10 cellular contexts compared by ENCODE assay signal in the genomic region with DNA sequence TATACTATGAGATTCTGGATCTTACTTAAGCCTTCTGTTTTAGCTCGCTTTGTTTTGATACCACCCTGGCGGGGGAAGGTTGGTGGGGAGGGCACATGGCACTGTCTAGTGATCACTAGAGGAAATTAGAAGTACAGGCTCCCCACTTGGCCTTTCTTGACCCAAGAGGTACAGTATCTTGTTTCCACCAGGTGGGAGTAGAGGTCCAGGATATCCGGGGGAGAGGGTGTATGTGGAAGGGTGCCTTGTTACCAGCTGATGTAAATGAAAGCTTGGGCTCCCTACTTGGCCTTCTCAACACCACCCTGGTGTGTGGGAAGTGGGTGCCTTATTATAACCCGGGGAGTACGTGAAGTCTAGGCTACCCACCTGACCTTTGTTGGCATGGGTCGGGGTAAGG. TPM values are rescaled to one million over a fixed set of nuclear protein-coding genes. Genes with fewer than 3 reads are reported as not detected.
DNase-seq lines count a peak whose midpoint lies in the region; ATAC-seq and TF ChIP-seq lines count a peak whose summit lies in the region.
"Had no signal": no experiment of that assay in that cellular context is flagged by ENCODE, and none has a peak within 500 bp of the region (broad histone marks: within the 10 kb centered on the region; RNA-seq: fewer than 3 reads in every experiment).

No MANE protein-coding gene starts in this region.

- no peak overlapping the region for H3K4me2 ChIP-seq in smooth muscle cell

- H3K4me1 Mint-ChIP-seq in activated T-cell treated with anti-CD3 and anti-CD28 coated beads, Interleukin-2, amount 50 U/mL, for 4 hours (ENCODE audit: low read depth), result peaks cover 34% of the 10 kb centered on the region
- peaks cover 41% of the 10 kb centered on the region for H3K4me1 Mint-ChIP-seq in activated T-cell treated with anti-CD3 and anti-CD28 coated beads, Interleukin-2, amount 50 U/mL, for 24 hours (ENCODE audit: low read depth)

- WGBS in smooth muscle cell (ENCODE audit: low lambda C conversion rate), result 94% methylated on average over 6 of the region's 6 CpGs

- TF ChIP-seq CTCF in cardiac fibroblast (IDR thresholded peaks at IDR 0.05; ENCODE audit: low read depth, low read length) (peak; percentile 9), smooth muscle cell (IDR thresholded peaks at IDR 0.05; ENCODE audit: borderline replicate concordance, insufficient read depth, poor library complexity, severe bottlenecking) (peak; percentile 13)

- H3K9me3 Mint-ChIP-seq in activated T-cell treated with anti-CD3 and anti-CD28 coated beads, Interleukin-2, amount 50 U/mL, for 4 hours, result peaks cover 17% of the 10 kb centered on the region
- H3K9me3 Mint-ChIP-seq in activated T-cell treated with anti-CD3 and anti-CD28 coated beads, Interleukin-2, amount 50 U/mL, for 24 hours, result peaks cover 10% of the 10 kb centered on the region

- no peaks in the 10 kb centered on the region for H3K27me3 ChIP-seq in smooth muscle cell (ENCODE audit: low read depth)
- H3K27me3 ChIP-seq: MG63 had no signal

- no peak overlapping the region for H3K27ac Mint-ChIP-seq in activated T-cell treated with anti-CD3 and anti-CD28 coated beads, Interleukin-2, amount 50 U/mL, for 24 hours

- no peak overlapping the region for H2AFZ ChIP-seq in smooth muscle cell (ENCODE audit: low read depth)

- H4K20me1 ChIP-seq in smooth muscle cell (ENCODE audit: low read depth), result peaks cover 85% of the 10 kb centered on the region

- H3K79me2 ChIP-seq in smooth muscle cell (ENCODE audit: low read depth), result peaks cover 100% of the 10 kb centered on the region

- in situ Hi-C loops in G401 (cut with HindIII; ENCODE audit: low sequenced_read_pairs), result no loop called here

- peaks cover 10% of the 10 kb centered on the region for H3F3A ChIP-seq in smooth muscle cell (ENCODE audit: low read depth)

- peaks cover 8% of the 10 kb centered on the region for H3K4me1 ChIP-seq in smooth muscle cell (ENCODE audit: low read depth)

- peaks cover 5% of the 10 kb centered on the region for H3K36me3 Mint-ChIP-seq in activated T-cell treated with anti-CD3 and anti-CD28 coated beads, Interleukin-2, amount 50 U/mL, for 4 hours (ENCODE audit: insufficient read depth)
- H3K36me3 Mint-ChIP-seq in activated T-cell treated with anti-CD3 and anti-CD28 coated beads, Interleukin-2, amount 50 U/mL, for 24 hours (ENCODE audit: low read depth), result peaks cover 7% of the 10 kb centered on the region

- DNase-seq in activated T-cell treated with anti-CD3 and anti-CD28 coated beads, Interleukin-2, amount 50 U/mL, for 4 hours, result peak; percentile 26
- no peak for DNase-seq in activated T-cell treated with anti-CD3 and anti-CD28 coated beads, Interleukin-2, amount 50 U/mL, for 24 hours
- DNase-seq in cardiac fibroblast (ENCODE audit: low read depth in 2 of 2) (no peak), smooth muscle cell (lab: John Stamatoyannopoulos, UW; ENCODE audit: unreplicated experiment) (no peak), G401 (ENCODE audit: low spot score) (no peak)
- DNase-seq: MG63, nucleus accumbens had no signal

- H3K9me3 ChIP-seq in smooth muscle cell (replicated peaks; ENCODE audit: low read depth), result no peaks in the 10 kb centered on the region

- no peaks in the 10 kb centered on the region for H3K27me3 Mint-ChIP-seq in activated T-cell treated with anti-CD3 and anti-CD28 coated beads, Interleukin-2, amount 50 U/mL, for 4 hours (ENCODE audit: low read depth)
- H3K27me3 Mint-ChIP-seq in activated T-cell treated with anti-CD3 and anti-CD28 coated beads, Interleukin-2, amount 50 U/mL, for 24 hours, result no peaks in the 10 kb centered on the region

- H3K9ac ChIP-seq in smooth muscle cell (ENCODE audit: low read depth), result no peak overlapping the region

- H3K4me3 ChIP-seq in cardiac fibroblast (replicated peaks in 1 of 2; ENCODE audit: low read depth in 2 of 2, low read length in 2 of 2) (no peak overlapping the region), smooth muscle cell (no peak overlapping the region)
- H3K4me3 ChIP-seq: MG63 had no signal

- no peak overlapping the region for H3K4me3 Mint-ChIP-seq in activated T-cell treated with anti-CD3 and anti-CD28 coated beads, Interleukin-2, amount 50 U/mL, for 4 hours
- H3K4me3 Mint-ChIP-seq in activated T-cell treated with anti-CD3 and anti-CD28 coated beads, Interleukin-2, amount 50 U/mL, for 24 hours, result no peak overlapping the region

- peak; percentile 51 to 80 for ATAC-seq in activated T-cell treated with anti-CD3 and anti-CD28 coated beads, Interleukin-2, amount 50 U/mL, for 4 hours
- ATAC-seq in HG02798 (IDR thresholded peaks at IDR 0.05; ENCODE audit: poor library complexity, unreplicated experiment), result peak; percentile 47
- no peak for ATAC-seq in GM18498 (IDR thresholded peaks at IDR 0.05; ENCODE audit: unreplicated experiment)
- no peak for ATAC-seq in GM18519 (IDR thresholded peaks at IDR 0.05; ENCODE audit: low FRiP score, unreplicated experiment)

- H3K27ac ChIP-seq in smooth muscle cell (ENCODE audit: low read depth), result no peak overlapping the region

- no peaks in the 10 kb centered on the region for H3K36me3 ChIP-seq in smooth muscle cell (ENCODE audit: low read depth)

RNA-seq across cellular contexts. Expression of a gene that starts 7.5 kb away (rescaled TPM):
- total RNA-seq in activated T-cell treated with anti-CD3 and anti-CD28 coated beads, Interleukin-2, amount 50 U/mL, for 4 hours, result 10 to 100 TPM; 39.5 to 47.0 (median 43.9) TPM
- 151 and 193 TPM in 2 replicates for total RNA-seq in smooth muscle cell
- polyA plus RNA-seq in smooth muscle cell, result 195 and 217 TPM in 2 replicates
- 192 and 279 TPM in 2 replicates for total RNA-seq in G401 (2014; rRNA removed; shearing (Covaris generic))

Comparison
In these comparisons a context has a peak if more than half of its experiments do, and no peak if none do; other contexts are left out.
1. ATAC-seq: peak in activated T-cell treated with anti-CD3 and anti-CD28 coated beads, Interleukin-2, amount 50 U/mL, for 4 hours (2 of 2) and HG02798 (single experiment); none in GM18498 (single experiment) and GM18519 (single experiment).